In genomic region chr10:129605266-129605985, GRCh38 we compare ENCODE assay signal across 1 cellular context.
TF ChIP-seq lines count a peak whose summit lies in the region.

No MANE protein-coding gene starts in this region.

TF ChIP-seq in GM23338, 12 proteins besides CTCF, POLR2A, EP300 and RAD21 (continued from another document):
- TF ChIP-seq ZNF462 (CRISPR knock-in tag; IDR thresholded peaks at IDR 0.05) (no peak), STAT1 (IDR thresholded peaks at IDR 0.05; ENCODE audit: unreplicated experiment) (no peak), CREB1 (CRISPR knock-in tag; IDR thresholded peaks at IDR 0.05; ENCODE audit: low read depth) (no peak)
